9 cellular contexts compared by ENCODE assay signal in genomic region chr12:13347241-13348043, GRCh38.
DNase-seq lines count a peak whose midpoint lies in the region; ATAC-seq and TF ChIP-seq lines count a peak whose summit lies in the region.
"Had no signal": no experiment of that assay in that cellular context is flagged by ENCODE, and none has a peak within 500 bp of the region (broad histone marks: within the 10 kb centered on the region; RNA-seq: fewer than 3 reads in every experiment).

No MANE protein-coding gene starts in this region.

- no peaks in the 10 kb centered on the region for H3K27me3 Mint-ChIP-seq in WTC11 (ENCODE audit: low read depth)

- H3K27ac Mint-ChIP-seq in WTC11: no peak overlapping the region
- H3K27ac Mint-ChIP-seq: type B pancreatic cell had no signal

- TF ChIP-seq CTCF in HEK293 (tag by site-specific recombination; IDR thresholded peaks at IDR 0.05): no peak
- TF ChIP-seq CTCF in WTC11 (IDR thresholded peaks at IDR 0.05): no peak
- no peak for TF ChIP-seq CTCF in fibroblast of villous mesenchyme (IDR thresholded peaks at IDR 0.05; ENCODE audit: insufficient read depth, low read depth, low read length)

- CTCF ChIA-PET in HEK293 (lab: Yijun Ruan, JAX): interaction anchor here (0.6 to 0.9 kb wide), 2 partner anchors 15 to 492 kb away, joined by 3 read pairs; no protein-coding TSS in a partner anchor
- CTCF ChIA-PET in WTC11 (lab: Charles Lee): interaction anchor here (0.6 to 1.1 kb wide), 4 partner anchors 15 to 92 kb away, joined by 3 to 8 read pairs (median 6); no protein-coding TSS in a partner anchor

- H3K36me3 ChIP-seq in HEK293 (ENCODE audit: control insufficient read depth in 2 of 2, insufficient read depth in 1 of 2, low read length in 2 of 2): no peaks in the 10 kb centered on the region

- peaks cover 9% of the 10 kb centered on the region for H3K4me1 Mint-ChIP-seq in WTC11

- no peaks in the 10 kb centered on the region for H3K36me3 Mint-ChIP-seq in WTC11
- H3K36me3 Mint-ChIP-seq: type B pancreatic cell had no signal

- H3K9me3 Mint-ChIP-seq in WTC11: no peaks in the 10 kb centered on the region; the same call in 1 of the 2 replicates
- H3K9me3 Mint-ChIP-seq: type B pancreatic cell had no signal

- POLR2A ChIA-PET in HEK293 (lab: Yijun Ruan, JAX): no interaction called here
- POLR2A ChIA-PET in WTC11 (lab: Charles Lee): no interaction called here

- DNase-seq in WTC11 (ENCODE audit: low spot score) (no peak), fibroblast of villous mesenchyme (ENCODE audit: low read depth) (peak; percentile 67), DMS114 treated with DMSO at 0.1 percent for 48 hours (lab: John Stamatoyannopoulos, UW; ENCODE audit: unreplicated experiment) (no peak), NCI-H1105 (lab: John Stamatoyannopoulos, UW) (no peak)
- peak in 2 of 3 experiments; percentile 3 to 8 for DNase-seq in stimulated activated CD4-positive, alpha-beta T cell treated with anti-CD3 and anti-CD28 coated beads, TNF-alpha, amount 100 ng/mL, for 4 hours (ENCODE audit: low read depth in 3 of 3)

- H3K4me3 Mint-ChIP-seq in WTC11: no peak overlapping the region
- H3K4me3 Mint-ChIP-seq: type B pancreatic cell had no signal

- ATAC-seq in WTC11 (peak; percentile 20; the same call in 1 of the 2 replicates), GM21515 (IDR thresholded peaks at IDR 0.05; ENCODE audit: unreplicated experiment) (no peak), GM19328 (IDR thresholded peaks at IDR 0.05; ENCODE audit: unreplicated experiment) (no peak)

- no peaks in the 10 kb centered on the region for H3K9me3 ChIP-seq in HEK293 (ENCODE audit: control insufficient read depth, insufficient read depth, low read depth, low read length)

- H3K4me1 ChIP-seq in HEK293 (ENCODE audit: control insufficient read depth, insufficient read depth, low read length): no peaks in the 10 kb centered on the region

- no peak overlapping the region for H3K4me3 ChIP-seq in HEK293 (ENCODE audit: low read depth, low read length)
- no peak overlapping the region for H3K4me3 ChIP-seq in fibroblast of villous mesenchyme (ENCODE audit: low read depth, low read length)

- no peak overlapping the region for H3K27ac ChIP-seq in HEK293 (ENCODE audit: extremely low read depth, low read depth, low read length)

TF ChIP-seq in HEK293, 187 proteins besides CTCF, POLR2A, EP300 and RAD21 (continues in another document):
- TF ChIP-seq KLF7 (tag by site-specific recombination; IDR thresholded peaks at IDR 0.05; ENCODE audit: borderline replicate concordance): no peak
- TF ChIP-seq ZBTB44 (tag by site-specific recombination; IDR thresholded peaks at IDR 0.05): no peak
- TF ChIP-seq KLF9 (tag by site-specific recombination; IDR thresholded peaks at IDR 0.05; ENCODE audit: low read depth): no peak
- TF ChIP-seq RBAK (tag by site-specific recombination; IDR thresholded peaks at IDR 0.05): no peak
- TF ChIP-seq GFI1B (tag by site-specific recombination; IDR thresholded peaks at IDR 0.05): no peak
- TF ChIP-seq, protein P1, sequence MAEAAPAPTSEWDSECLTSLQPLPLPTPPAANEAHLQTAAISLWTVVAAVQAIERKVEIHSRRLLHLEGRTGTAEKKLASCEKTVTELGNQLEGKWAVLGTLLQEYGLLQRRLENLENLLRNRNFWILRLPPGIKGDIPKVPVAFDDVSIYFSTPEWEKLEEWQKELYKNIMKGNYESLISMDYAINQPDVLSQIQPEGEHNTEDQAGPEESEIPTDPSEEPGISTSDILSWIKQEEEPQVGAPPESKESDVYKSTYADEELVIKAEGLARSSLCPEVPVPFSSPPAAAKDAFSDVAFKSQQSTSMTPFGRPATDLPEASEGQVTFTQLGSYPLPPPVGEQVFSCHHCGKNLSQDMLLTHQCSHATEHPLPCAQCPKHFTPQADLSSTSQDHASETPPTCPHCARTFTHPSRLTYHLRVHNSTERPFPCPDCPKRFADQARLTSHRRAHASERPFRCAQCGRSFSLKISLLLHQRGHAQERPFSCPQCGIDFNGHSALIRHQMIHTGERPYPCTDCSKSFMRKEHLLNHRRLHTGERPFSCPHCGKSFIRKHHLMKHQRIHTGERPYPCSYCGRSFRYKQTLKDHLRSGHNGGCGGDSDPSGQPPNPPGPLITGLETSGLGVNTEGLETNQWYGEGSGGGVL (tag by site-specific recombination; IDR thresholded peaks at IDR 0.05): peak; percentile 86
- no peak for TF ChIP-seq OSR2 (tag by site-specific recombination; IDR thresholded peaks at IDR 0.05)
- TF ChIP-seq ZFHX2 (tag by site-specific recombination; conservative IDR thresholded peaks at IDR 0.05): peak; percentile 90
- TF ChIP-seq, protein P2, sequence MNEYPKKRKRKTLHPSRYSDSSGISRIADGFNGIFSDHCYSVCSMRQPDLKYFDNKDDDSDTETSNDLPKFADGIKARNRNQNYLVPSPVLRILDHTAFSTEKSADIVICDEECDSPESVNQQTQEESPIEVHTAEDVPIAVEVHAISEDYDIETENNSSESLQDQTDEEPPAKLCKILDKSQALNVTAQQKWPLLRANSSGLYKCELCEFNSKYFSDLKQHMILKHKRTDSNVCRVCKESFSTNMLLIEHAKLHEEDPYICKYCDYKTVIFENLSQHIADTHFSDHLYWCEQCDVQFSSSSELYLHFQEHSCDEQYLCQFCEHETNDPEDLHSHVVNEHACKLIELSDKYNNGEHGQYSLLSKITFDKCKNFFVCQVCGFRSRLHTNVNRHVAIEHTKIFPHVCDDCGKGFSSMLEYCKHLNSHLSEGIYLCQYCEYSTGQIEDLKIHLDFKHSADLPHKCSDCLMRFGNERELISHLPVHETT (tag by site-specific recombination; IDR thresholded peaks at IDR 0.05): no peak
- peak; percentile 43; the same call in 1 of the 2 replicates for TF ChIP-seq GLIS1 (tag by site-specific recombination; IDR thresholded peaks at IDR 0.05)

TF ChIP-seq in WTC11, 78 proteins besides CTCF, POLR2A, EP300 and RAD21:
- TF ChIP-seq, protein P3, sequence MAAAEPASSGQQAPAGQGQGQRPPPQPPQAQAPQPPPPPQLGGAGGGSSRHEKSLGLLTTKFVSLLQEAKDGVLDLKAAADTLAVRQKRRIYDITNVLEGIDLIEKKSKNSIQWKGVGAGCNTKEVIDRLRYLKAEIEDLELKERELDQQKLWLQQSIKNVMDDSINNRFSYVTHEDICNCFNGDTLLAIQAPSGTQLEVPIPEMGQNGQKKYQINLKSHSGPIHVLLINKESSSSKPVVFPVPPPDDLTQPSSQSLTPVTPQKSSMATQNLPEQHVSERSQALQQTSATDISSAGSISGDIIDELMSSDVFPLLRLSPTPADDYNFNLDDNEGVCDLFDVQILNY (CRISPR knock-in tag; IDR thresholded peaks at IDR 0.05): no peak
- TF ChIP-seq ZNF423 (CRISPR knock-in tag; IDR thresholded peaks at IDR 0.05) (no peak), NFYB (CRISPR knock-in tag; conservative IDR thresholded peaks at IDR 0.05; ENCODE audit: low read depth) (no peak), JAZF1 (CRISPR knock-in tag; IDR thresholded peaks at IDR 0.05) (no peak), ETV6 (CRISPR knock-in tag; IDR thresholded peaks at IDR 0.05) (no peak), ATF3 (CRISPR knock-in tag; conservative IDR thresholded peaks at IDR 0.05) (no peak)
- TF ChIP-seq, protein P4, sequence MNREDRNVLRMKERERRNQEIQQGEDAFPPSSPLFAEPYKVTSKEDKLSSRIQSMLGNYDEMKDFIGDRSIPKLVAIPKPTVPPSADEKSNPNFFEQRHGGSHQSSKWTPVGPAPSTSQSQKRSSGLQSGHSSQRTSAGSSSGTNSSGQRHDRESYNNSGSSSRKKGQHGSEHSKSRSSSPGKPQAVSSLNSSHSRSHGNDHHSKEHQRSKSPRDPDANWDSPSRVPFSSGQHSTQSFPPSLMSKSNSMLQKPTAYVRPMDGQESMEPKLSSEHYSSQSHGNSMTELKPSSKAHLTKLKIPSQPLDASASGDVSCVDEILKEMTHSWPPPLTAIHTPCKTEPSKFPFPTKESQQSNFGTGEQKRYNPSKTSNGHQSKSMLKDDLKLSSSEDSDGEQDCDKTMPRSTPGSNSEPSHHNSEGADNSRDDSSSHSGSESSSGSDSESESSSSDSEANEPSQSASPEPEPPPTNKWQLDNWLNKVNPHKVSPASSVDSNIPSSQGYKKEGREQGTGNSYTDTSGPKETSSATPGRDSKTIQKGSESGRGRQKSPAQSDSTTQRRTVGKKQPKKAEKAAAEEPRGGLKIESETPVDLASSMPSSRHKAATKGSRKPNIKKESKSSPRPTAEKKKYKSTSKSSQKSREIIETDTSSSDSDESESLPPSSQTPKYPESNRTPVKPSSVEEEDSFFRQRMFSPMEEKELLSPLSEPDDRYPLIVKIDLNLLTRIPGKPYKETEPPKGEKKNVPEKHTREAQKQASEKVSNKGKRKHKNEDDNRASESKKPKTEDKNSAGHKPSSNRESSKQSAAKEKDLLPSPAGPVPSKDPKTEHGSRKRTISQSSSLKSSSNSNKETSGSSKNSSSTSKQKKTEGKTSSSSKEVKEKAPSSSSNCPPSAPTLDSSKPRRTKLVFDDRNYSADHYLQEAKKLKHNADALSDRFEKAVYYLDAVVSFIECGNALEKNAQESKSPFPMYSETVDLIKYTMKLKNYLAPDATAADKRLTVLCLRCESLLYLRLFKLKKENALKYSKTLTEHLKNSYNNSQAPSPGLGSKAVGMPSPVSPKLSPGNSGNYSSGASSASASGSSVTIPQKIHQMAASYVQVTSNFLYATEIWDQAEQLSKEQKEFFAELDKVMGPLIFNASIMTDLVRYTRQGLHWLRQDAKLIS (CRISPR knock-in tag; IDR thresholded peaks at IDR 0.05; ENCODE audit: borderline replicate concordance): no peak

Comparison
In these comparisons a context has a peak if more than half of its experiments do, and no peak if none do; other contexts are left out.
1. DNase-seq: peak in fibroblast of villous mesenchyme (single experiment) and stimulated activated CD4-positive, alpha-beta T cell treated with anti-CD3 and anti-CD28 coated beads, TNF-alpha, amount 100 ng/mL, for 4 hours (2 of 3); none in WTC11 (single experiment), DMS114 treated with DMSO at 0.1 percent for 48 hours (single experiment) and NCI-H1105 (single experiment).
2. Of the 8 proteins assayed by ChIP-seq in both HEK293 and WTC11: peak only in HEK293: ZBTB21; only in WTC11: none; in both: none; in neither: 7.